ENCODE assay signal across 11 cellular contexts in genomic region chr2:234679151-234679765, GRCh38.
DNase-seq lines count a peak whose midpoint lies in the region; ATAC-seq and TF ChIP-seq lines count a peak whose summit lies in the region.
"Had no signal": no experiment of that assay in that cellular context is flagged by ENCODE, and none has a peak within 500 bp of the region (broad histone marks: within the 10 kb centered on the region; RNA-seq: fewer than 3 reads in every experiment).

No MANE protein-coding gene starts in this region.

- H3K27me3 ChIP-seq in ACC112 (ENCODE audit: insufficient read depth, low read length) (no peaks in the 10 kb centered on the region), RWPE2 (ENCODE audit: insufficient read depth, poor library complexity, severe bottlenecking) (no peaks in the 10 kb centered on the region), esophagus muscularis mucosa (no peaks in the 10 kb centered on the region), psoas muscle (ENCODE audit: insufficient read depth in 3 of 3, low read length in 2 of 3) (peaks cover 0 to 3% (median 0%) of the 10 kb centered on the region in 3 donors), MM.1S (replicated peaks; ENCODE audit: insufficient read depth, low read length) (no peaks in the 10 kb centered on the region)

- no peak for TF ChIP-seq EP300 in esophagus muscularis mucosa (IDR thresholded peaks at IDR 0.05)

- TF ChIP-seq CTCF in RWPE2 (IDR thresholded peaks at IDR 0.05; ENCODE audit: poor library complexity, severe bottlenecking) (no peak), esophagus muscularis mucosa (IDR thresholded peaks at IDR 0.05) (no peak), psoas muscle (IDR thresholded peaks at IDR 0.05) (no peak), MM.1S (IDR thresholded peaks at IDR 0.05; ENCODE audit: low read length) (no peak)

- DNase-seq in RWPE2 (ENCODE audit: low spot score) = no peak
- peak; percentile 79 for DNase-seq in esophagus muscularis mucosa (ENCODE audit: extremely low spot score)
- no peak for DNase-seq in psoas muscle
- no peak for DNase-seq in NCI-H146 (lab: John Stamatoyannopoulos, UW)
- DNase-seq in activated CD4-positive, CD25-positive, alpha-beta regulatory T cell treated with anti-CD3 and anti-CD28 coated beads, Interleukin-2, amount 50 U/mL, for 72 hours = no peak
- DNase-seq in MM.1S = no peak
- DNase-seq: immature natural killer cell, NCI-H1092 had no signal

- H3K9me3 ChIP-seq in RWPE2 (ENCODE audit: severe bottlenecking) (no peaks in the 10 kb centered on the region), esophagus muscularis mucosa (no peaks in the 10 kb centered on the region), psoas muscle (no peaks in the 10 kb centered on the region), MM.1S (replicated peaks; ENCODE audit: insufficient read depth, low read length) (no peaks in the 10 kb centered on the region)

- TF ChIP-seq POLR2A in esophagus muscularis mucosa (IDR thresholded peaks at IDR 0.05; ENCODE audit: low read depth) = no peak

- H3K79me2 ChIP-seq in ACC112 (ENCODE audit: control insufficient read depth, insufficient read depth, low read length, unreplicated experiment) (no peaks in the 10 kb centered on the region), MM.1S (ENCODE audit: low read length) (no peaks in the 10 kb centered on the region)

- peak overlapping the region; percentile 47 for H2AFZ ChIP-seq in ACC112 (ENCODE audit: low read length, unreplicated experiment)
- H2AFZ ChIP-seq in MM.1S (ENCODE audit: low read length) = no peak overlapping the region

- H4K20me1 ChIP-seq in MM.1S (ENCODE audit: insufficient read depth, low read length) = no peaks in the 10 kb centered on the region

- peaks cover 77% of the 10 kb centered on the region for H3K4me1 ChIP-seq in ACC112 (ENCODE audit: control insufficient read depth, insufficient read depth, low read length, unreplicated experiment)
- H3K4me1 ChIP-seq in RWPE2 (ENCODE audit: insufficient read depth, poor library complexity, severe bottlenecking) = peaks cover 76% of the 10 kb centered on the region
- peaks cover 10 to 16% (median 15%) of the 10 kb centered on the region in 4 donors for H3K4me1 ChIP-seq in esophagus muscularis mucosa
- no peaks in the 10 kb centered on the region for H3K4me1 ChIP-seq in psoas muscle
- no peaks in the 10 kb centered on the region for H3K4me1 ChIP-seq in MM.1S (ENCODE audit: low read length)

- H3F3A ChIP-seq in MM.1S (ENCODE audit: insufficient read depth, low read length) = no peaks in the 10 kb centered on the region

- no peak overlapping the region for H3K4me2 ChIP-seq in MM.1S (ENCODE audit: low read depth, low read length)

- H3K36me3 ChIP-seq in ACC112 (ENCODE audit: insufficient read depth, low read length) (no peaks in the 10 kb centered on the region), RWPE2 (ENCODE audit: low read depth) (no peaks in the 10 kb centered on the region), esophagus muscularis mucosa (no peaks in the 10 kb centered on the region), psoas muscle (ENCODE audit: insufficient read depth in 1 of 2, low read depth in 1 of 2) (no peaks in the 10 kb centered on the region), MM.1S (replicated peaks; ENCODE audit: insufficient read depth, low read length) (no peaks in the 10 kb centered on the region)

- no peak overlapping the region for H3K9ac ChIP-seq in MM.1S (ENCODE audit: low read length)

- no peaks in the 10 kb centered on the region for H3K9me2 ChIP-seq in MM.1S (replicated peaks; ENCODE audit: insufficient read depth, low read length)

- WGBS in esophagus muscularis mucosa = 87% methylated on average over 13 of the region's 13 CpGs
- 48 to 56% (median 51%) methylated on average over 13 of the region's 13 CpGs for WGBS in psoas muscle, 3 donors

- peak overlapping the region; percentile 23 for H3K4me3 ChIP-seq in ACC112 (ENCODE audit: low read depth, low read length)
- H3K4me3 ChIP-seq in RWPE2 (ENCODE audit: severe bottlenecking) = no peak overlapping the region
- H3K4me3 ChIP-seq in esophagus muscularis mucosa = no peak overlapping the region
- H3K4me3 ChIP-seq in psoas muscle = no peak overlapping the region
- no peak overlapping the region for H3K4me3 ChIP-seq in MM.1S (ENCODE audit: low read length)
- H3K4me3 ChIP-seq: coronary artery had no signal

- intact Hi-C loops in esophagus muscularis mucosa (cut with DNase I) = no loop called here
- intact Hi-C loops in psoas muscle (cut with DNase I) = no loop called here

- ATAC-seq in RWPE2 (ENCODE audit: low read depth) (no peak; the same call in 2 of the 3 replicates), psoas muscle (peak in 2 of 4 donors; percentile 49 to 77), HG02623 (IDR thresholded peaks at IDR 0.05; ENCODE audit: unreplicated experiment) (no peak)

- H3K27ac ChIP-seq in ACC112 (ENCODE audit: low read depth, low read length) (peak overlapping the region; percentile 93), RWPE2 (ENCODE audit: poor library complexity, severe bottlenecking) (peak overlapping the region; percentile 99), esophagus muscularis mucosa (replicated peaks in 1 of 4) (peak overlapping the region in 3 of 4 donors; percentile 49 to 65 (median 53)), psoas muscle (peak overlapping the region; percentile 49), MM.1S (ENCODE audit: low read length) (no peak overlapping the region)
